ENCODE assay signal across 8 cellular contexts in the genomic region with DNA sequence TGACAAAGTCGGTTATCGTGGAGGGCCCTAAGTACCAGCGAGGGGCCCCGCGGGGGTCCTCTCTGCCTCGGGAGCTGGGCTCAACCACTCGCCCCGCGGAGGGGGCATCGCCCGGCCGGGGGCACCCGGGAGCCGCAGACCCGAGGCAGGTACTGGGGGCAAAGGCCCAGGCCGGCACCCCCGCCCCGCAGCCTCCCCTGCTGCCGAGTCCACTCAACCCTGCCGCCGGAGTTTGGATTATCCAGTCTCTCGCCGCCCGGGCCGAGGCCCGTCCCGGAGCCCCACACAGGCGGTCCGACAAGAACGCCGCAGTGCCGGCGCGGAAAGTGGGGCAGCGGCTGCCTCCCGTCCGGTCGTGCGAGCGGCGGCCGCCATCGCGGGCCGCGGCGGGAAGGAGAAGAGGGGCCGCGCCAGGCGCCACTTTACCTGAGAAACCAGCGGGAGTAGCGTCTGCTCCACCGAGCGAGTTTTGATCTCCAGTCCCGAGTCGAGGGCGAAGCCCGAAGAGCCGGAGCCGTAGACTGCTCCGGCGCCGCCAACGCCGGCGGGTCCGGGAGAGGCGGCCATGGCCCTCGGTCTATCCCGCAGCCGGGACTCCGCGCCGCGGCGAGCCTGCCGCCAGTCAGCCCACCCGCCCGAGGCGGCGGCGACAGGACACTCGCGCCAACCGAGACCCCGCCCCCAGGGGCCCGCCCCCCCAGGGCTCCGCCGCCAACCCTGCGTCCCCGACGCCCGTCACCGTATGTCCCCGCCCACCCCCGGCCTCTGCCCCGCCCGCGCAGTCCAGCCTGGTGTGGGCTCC. TPM values are rescaled to one million over a fixed set of nuclear protein-coding genes. Genes with fewer than 3 reads are reported as not detected.
DNase-seq lines count a peak whose midpoint lies in the region; ATAC-seq and TF ChIP-seq lines count a peak whose summit lies in the region.

A gene with protein sequence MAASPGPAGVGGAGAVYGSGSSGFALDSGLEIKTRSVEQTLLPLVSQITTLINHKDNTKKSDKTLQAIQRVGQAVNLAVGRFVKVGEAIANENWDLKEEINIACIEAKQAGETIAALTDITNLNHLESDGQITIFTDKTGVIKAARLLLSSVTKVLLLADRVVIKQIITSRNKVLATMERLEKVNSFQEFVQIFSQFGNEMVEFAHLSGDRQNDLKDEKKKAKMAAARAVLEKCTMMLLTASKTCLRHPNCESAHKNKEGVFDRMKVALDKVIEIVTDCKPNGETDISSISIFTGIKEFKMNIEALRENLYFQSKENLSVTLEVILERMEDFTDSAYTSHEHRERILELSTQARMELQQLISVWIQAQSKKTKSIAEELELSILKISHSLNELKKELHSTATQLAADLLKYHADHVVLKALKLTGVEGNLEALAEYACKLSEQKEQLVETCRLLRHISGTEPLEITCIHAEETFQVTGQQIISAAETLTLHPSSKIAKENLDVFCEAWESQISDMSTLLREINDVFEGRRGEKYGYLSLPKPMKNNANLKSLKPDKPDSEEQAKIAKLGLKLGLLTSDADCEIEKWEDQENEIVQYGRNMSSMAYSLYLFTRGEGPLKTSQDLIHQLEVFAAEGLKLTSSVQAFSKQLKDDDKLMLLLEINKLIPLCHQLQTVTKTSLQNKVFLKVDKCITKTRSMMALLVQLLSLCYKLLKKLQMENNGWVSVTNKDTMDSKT (minus strand): TSS at position 624 of the 802 bp plus-strand sequence. CDS start 57 bp downstream, at position 567.

- H2BK20ac ChIP-seq in IMR-90 (ENCODE audit: low read depth, low read length) = peak within 1 kb of the TSS; percentile 87; the same call in 1 of the 2 replicates

- peak within 1 kb of the TSS in 1 of 2 experiments; percentile 78; a peak in 3 of 4 replicates for H4K8ac ChIP-seq in IMR-90 (ENCODE audit: low read depth in 2 of 2, low read length in 2 of 2)

- H3K56ac ChIP-seq in IMR-90 (ENCODE audit: extremely low read depth, insufficient read depth, low read length) = peak within 1 kb of the TSS; percentile 71

- peak within 1 kb of the TSS; percentile 38; the same call in 1 of the 2 replicates for H4K5ac ChIP-seq in IMR-90 (ENCODE audit: low read depth, low read length)

- H3K27me3 ChIP-seq in IMR-90 (ENCODE audit: control insufficient read depth, insufficient read depth, low read length) (no peaks in the 10 kb centered on the region), neuron (ENCODE audit: insufficient read depth, low read length) (no peaks in the 10 kb centered on the region)

- H2BK15ac ChIP-seq in IMR-90 (ENCODE audit: low read depth, low read length) = peak within 1 kb of the TSS; percentile 23; the same call in 1 of the 3 replicates

- peak within 1 kb of the TSS; percentile 83 for H3K18ac ChIP-seq in IMR-90 (ENCODE audit: low read depth, low read length)

- no TSS peak for BruUV-seq in IMR-90 (replicated peaks; lab: Mats Ljungman, UMichigan)

- peaks cover 12 to 41% of the 10 kb centered on the region in 2 experiments for H3K79me1 ChIP-seq in IMR-90 (ENCODE audit: low read depth in 1 of 2, low read length in 2 of 2)

- peak within 1 kb of the TSS; percentile 73 for H4K91ac ChIP-seq in IMR-90 (ENCODE audit: insufficient read depth, low read depth, low read length)

- peak within 1 kb of the TSS; percentile 93 for H3K14ac ChIP-seq in IMR-90 (replicated peaks; ENCODE audit: low read depth, low read length)

- peak within 1 kb of the TSS; percentile 98 for H3K4me2 ChIP-seq in IMR-90 (ENCODE audit: low read depth, low read length)

- H3K4me3 ChIP-seq in IMR-90 (ENCODE audit: insufficient read depth, low read depth, low read length) (peak within 1 kb of the TSS; percentile 71), fibroblast of villous mesenchyme (ENCODE audit: low read depth, low read length) (peak within 1 kb of the TSS; percentile 70), neuron (ENCODE audit: low read length) (peak within 1 kb of the TSS; percentile 81)

- in situ Hi-C loops in IMR-90 (cut with MboI; ENCODE audit: low sequenced_read_pairs) = no loop called here

- H2BK5ac ChIP-seq in IMR-90 (ENCODE audit: low read depth, low read length, poor library complexity, severe bottlenecking) = peak within 1 kb of the TSS; percentile 92

- H2AK5ac ChIP-seq in IMR-90 (ENCODE audit: low read depth, low read length) = peak within 1 kb of the TSS; percentile 84

- H3K9me3 ChIP-seq in IMR-90 (ENCODE audit: control insufficient read depth, insufficient read depth, low read length) (no peaks in the 10 kb centered on the region), neuron (ENCODE audit: low read length) (no peaks in the 10 kb centered on the region)

- H3K4ac ChIP-seq in IMR-90 (ENCODE audit: low read depth, low read length) = peak within 1 kb of the TSS; percentile 97

- H3K23ac ChIP-seq in IMR-90 (ENCODE audit: low read depth, low read length) = peak within 1 kb of the TSS; percentile 98

- CTCF ChIA-PET in IMR-90 (lab: Yijun Ruan, JAX) = interaction anchor here (1.2 kb wide), 1 partner anchor 10 kb away, joined by 4 read pairs; no protein-coding TSS in a partner anchor

- peak; percentile 92 for TF ChIP-seq POLR2A in IMR-90 (IDR thresholded peaks at IDR 0.05; ENCODE audit: low read depth, low read length)

- TF ChIP-seq CTCF in IMR-90 (conservative IDR thresholded peaks at IDR 0.05; ENCODE audit: low read depth, low read length) = no peak
- no peak for TF ChIP-seq CTCF in fibroblast of villous mesenchyme (IDR thresholded peaks at IDR 0.05; ENCODE audit: insufficient read depth, low read depth, low read length)

- WGBS in IMR-90 (ENCODE audit: extremely low coverage in 2 of 2, insufficient read length in 1 of 2), 2 experiments = 1% methylated on average over 27 of the region's 99 CpGs; no CpG with 5 or more reads in 1 of the 2 experiments

- intact Hi-C loops in IMR-90 (cut with micrococcal nuclease) = loop anchor here (5.0 kb wide), 1 partner anchor 309 kb away; a partner anchor contains a TSS

- no peak for TF ChIP-seq RAD21 in IMR-90 (IDR thresholded peaks at IDR 0.05; ENCODE audit: low read length)

- H3K36me3 ChIP-seq in IMR-90 (ENCODE audit: control insufficient read depth, insufficient read depth, low read length) (no peaks in the 10 kb centered on the region), neuron (ENCODE audit: insufficient read depth, low read length) (peaks cover 4% of the 10 kb centered on the region)

- POLR2A ChIA-PET in IMR-90 (lab: Charles Lee; ENCODE audit: unreplicated experiment) = no interaction called here

- H3K27ac ChIP-seq in IMR-90 (ENCODE audit: insufficient read depth, low read length) = peak within 1 kb of the TSS; percentile 84
- peak within 1 kb of the TSS; percentile 74 for H3K27ac ChIP-seq in substantia nigra (ENCODE audit: low read depth, low read length, poor library complexity, severe bottlenecking)

- DNase-seq in DMS114 treated with DMSO at 0.1 percent for 48 hours (lab: John Stamatoyannopoulos, UW; ENCODE audit: unreplicated experiment) = peak; percentile 57
- peak; percentile 81 for DNase-seq in IMR-90
- peak; percentile 88 for DNase-seq in RPMI7951 (ENCODE audit: low read depth)
- peak; percentile 95 for DNase-seq in activated effector memory CD4-positive, alpha-beta T cell treated with anti-CD3 and anti-CD28 coated beads, Interleukin-2, amount 50 U/mL, for 16 hours
- DNase-seq in fibroblast of villous mesenchyme (ENCODE audit: low read depth) = peak; percentile 88
- DNase-seq in substantia nigra (lab: John Stamatoyannopoulos, UW) = peak; percentile 46 to 95 (median 83)

- ATAC-seq in GM21528 (IDR thresholded peaks at IDR 0.05; ENCODE audit: low FRiP score, unreplicated experiment) = peak; percentile 74
- peak; percentile 89 for ATAC-seq in IMR-90 (ENCODE audit: low read depth)

- H3K9ac ChIP-seq in IMR-90 (ENCODE audit: low read depth, low read length) = peak within 1 kb of the TSS; percentile 68

- H4K20me1 ChIP-seq in IMR-90 (ENCODE audit: insufficient read depth, low read length) = peaks cover 18% of the 10 kb centered on the region

- peak within 1 kb of the TSS; percentile 91 for H2AK9ac ChIP-seq in IMR-90 (replicated peaks; ENCODE audit: low read depth, low read length, poor library complexity)

- peak within 1 kb of the TSS; percentile 93 for H2BK120ac ChIP-seq in IMR-90 (ENCODE audit: low read depth, low read length)

- H3K4me1 ChIP-seq in IMR-90 (ENCODE audit: control insufficient read depth, insufficient read depth, low read length) = peaks cover 15% of the 10 kb centered on the region
- peaks cover 36% of the 10 kb centered on the region for H3K4me1 ChIP-seq in neuron (ENCODE audit: insufficient read depth, low read length)

- H3K9me1 ChIP-seq in IMR-90 (ENCODE audit: insufficient read depth, low read length) = peaks cover 5% of the 10 kb centered on the region

- peak within 1 kb of the TSS; percentile 87 for H2AFZ ChIP-seq in IMR-90 (replicated peaks; ENCODE audit: low read length, poor library complexity)
- H2AFZ ChIP-seq in neuron (ENCODE audit: low read depth, low read length) = peak within 1 kb of the TSS; percentile 87

- dilution Hi-C loops in IMR-90 (cut with HindIII; ENCODE audit: low sequenced_read_pairs, unreplicated experiment) = no loop called here

TF ChIP-seq in IMR-90, 13 proteins besides CTCF, POLR2A, EP300 and RAD21:
- TF ChIP-seq, protein P1, sequence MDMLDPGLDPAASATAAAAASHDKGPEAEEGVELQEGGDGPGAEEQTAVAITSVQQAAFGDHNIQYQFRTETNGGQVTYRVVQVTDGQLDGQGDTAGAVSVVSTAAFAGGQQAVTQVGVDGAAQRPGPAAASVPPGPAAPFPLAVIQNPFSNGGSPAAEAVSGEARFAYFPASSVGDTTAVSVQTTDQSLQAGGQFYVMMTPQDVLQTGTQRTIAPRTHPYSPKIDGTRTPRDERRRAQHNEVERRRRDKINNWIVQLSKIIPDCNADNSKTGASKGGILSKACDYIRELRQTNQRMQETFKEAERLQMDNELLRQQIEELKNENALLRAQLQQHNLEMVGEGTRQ (IDR thresholded peaks at IDR 0.05; ENCODE audit: low read depth, low read length) = no peak
- TF ChIP-seq BHLHE40 (IDR thresholded peaks at IDR 0.05; ENCODE audit: low read depth, low read length) (no peak), FOS (IDR thresholded peaks at IDR 0.05; ENCODE audit: low read depth, low read length) (no peak), RFX5 (IDR thresholded peaks at IDR 0.05; ENCODE audit: low read depth, low read length) (no peak)

RNA-seq across cellular contexts. Expression of the gene that starts here (rescaled TPM):
- total RNA-seq in IMR-90 (2012; rRNA removed) = 131 and 186 TPM in 2 replicates
- 60.4 and 72.3 TPM in 2 replicates for polyA plus RNA-seq in IMR-90 (2012; rRNA removed)
- 24.4 and 58.0 TPM in 2 replicates for polyA plus RNA-seq in IMR-90 (2012; cell fraction: cytosol; rRNA removed)
- 9.8 and 39.6 TPM in 2 replicates for polyA plus RNA-seq in IMR-90 (2012; cell fraction: nucleus; rRNA removed; ENCODE audit: low replicate concordance)
- 114 and 136 TPM in 2 replicates for total RNA-seq in RPMI7951 (2014; rRNA removed; shearing (Covaris generic))
- total RNA-seq in fibroblast of villous mesenchyme = 72.2 and 155 TPM in 2 replicates

Comparison
In these comparisons a context has a peak if more than half of its experiments do, and no peak if none do; other contexts are left out.
1. Peak in every context shown above with its lines: DNase-seq, ATAC-seq, H3K4me3 ChIP-seq and H3K27ac ChIP-seq.